Comparison of ENCODE assay signal across 14 cellular contexts in the genomic region with DNA sequence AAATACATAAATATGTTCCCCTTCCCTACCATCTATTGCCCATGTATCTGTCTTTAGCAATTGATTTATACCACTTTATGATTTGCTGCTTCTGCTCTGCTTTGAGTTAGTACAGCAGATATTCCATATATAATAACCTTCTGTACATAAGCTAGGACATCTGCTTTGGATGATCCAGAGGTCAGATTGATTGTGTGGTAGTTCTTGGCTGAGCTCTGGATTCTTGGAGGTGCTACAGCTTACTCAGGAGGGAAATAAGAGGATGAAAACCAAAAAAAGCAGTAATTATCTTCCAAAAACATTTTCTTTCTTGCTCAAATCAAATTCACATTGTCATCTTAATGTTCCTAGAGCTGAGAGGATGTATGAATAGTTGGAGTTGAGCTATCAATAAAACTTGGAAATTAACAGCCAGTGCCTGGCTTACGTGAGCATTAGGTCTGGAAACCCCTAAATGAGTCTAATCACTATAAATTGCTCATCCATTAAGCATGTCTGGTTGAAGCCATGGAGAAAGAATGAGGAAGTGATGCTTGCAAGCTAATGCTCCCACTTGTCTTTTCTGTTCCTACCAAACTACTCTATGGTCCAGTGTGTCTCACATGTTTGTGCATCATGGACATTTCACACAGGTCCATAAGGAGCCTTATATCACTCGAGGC. TPM values are rescaled to one million over a fixed set of nuclear protein-coding genes. Genes with fewer than 3 reads are reported as not detected.
A peak's percentile ranks its signal among the peaks of the same experiment; 100 is the strongest.
DNase-seq lines count a peak whose midpoint lies in the region; ATAC-seq and TF ChIP-seq lines count a peak whose summit lies in the region.
"Had no signal": no experiment of that assay in that cellular context is flagged by ENCODE, and none has a peak within 500 bp of the region (broad histone marks: within the 10 kb centered on the region; RNA-seq: fewer than 3 reads in every experiment).

No MANE protein-coding gene starts in this region.

- H3K4me3 ChIP-seq in CD4-positive, CD25-positive, alpha-beta regulatory T cell (ENCODE audit: low read depth, low read length), result no peak overlapping the region
- H3K4me3 ChIP-seq in IMR-90 (ENCODE audit: insufficient read depth, low read depth, low read length) (no peak overlapping the region), body of pancreas (no peak overlapping the region)
- H3K4me3 ChIP-seq: BLaER1 treated with 17β-estradiol and CSF1 and Interleukin-3, amounts not matched to agents 10 nM and 100 nM had no signal

- peak overlapping the region; percentile 59; the same call in 1 of the 2 replicates for H2BK20ac ChIP-seq in IMR-90 (ENCODE audit: low read depth, low read length)

- H3K27me3 Mint-ChIP-seq in CD4-positive, CD25-positive, alpha-beta regulatory T cell, result no peaks in the 10 kb centered on the region
- H3K27me3 Mint-ChIP-seq in nephron progenitor cell (ENCODE audit: low read depth, poor library complexity), result no peaks in the 10 kb centered on the region

- POLR2A ChIA-PET in IMR-90 (lab: Charles Lee; ENCODE audit: unreplicated experiment), result no interaction called here

- no peaks in the 10 kb centered on the region for H3K27me3 ChIP-seq in CD4-positive, CD25-positive, alpha-beta regulatory T cell (ENCODE audit: control insufficient read depth, insufficient read depth, low read length)
- H3K27me3 ChIP-seq in IMR-90 (ENCODE audit: control insufficient read depth, insufficient read depth, low read length), result no peaks in the 10 kb centered on the region
- H3K27me3 ChIP-seq in body of pancreas, result no peaks in the 10 kb centered on the region
- H3K27me3 ChIP-seq: BLaER1 treated with 17β-estradiol and CSF1 and Interleukin-3, amounts not matched to agents 10 nM and 100 nM had no signal

- H2AK5ac ChIP-seq in IMR-90 (ENCODE audit: low read depth, low read length), result no peak overlapping the region

- H3K9me3 ChIP-seq in CD4-positive, CD25-positive, alpha-beta regulatory T cell (ENCODE audit: control insufficient read depth in 2 of 2, low read length in 2 of 2), result no peaks in the 10 kb centered on the region
- H3K9me3 ChIP-seq in IMR-90 (ENCODE audit: control insufficient read depth, insufficient read depth, low read length) (no peaks in the 10 kb centered on the region), body of pancreas (no peaks in the 10 kb centered on the region)

- no TSS peak for BruUV-seq in IMR-90 (replicated peaks; lab: Mats Ljungman, UMichigan)

- TF ChIP-seq CTCF in IMR-90 (conservative IDR thresholded peaks at IDR 0.05; ENCODE audit: low read depth, low read length) (no peak), body of pancreas (IDR thresholded peaks at IDR 0.05) (no peak), nephron progenitor cell (IDR thresholded peaks at IDR 0.05) (no peak)

- H4K8ac ChIP-seq in IMR-90 (ENCODE audit: low read depth in 2 of 2, low read length in 2 of 2), result peak overlapping the region; percentile 10 to 87

- in situ Hi-C loops in IMR-90 (cut with MboI; ENCODE audit: low sequenced_read_pairs), result no loop called here

- no peaks in the 10 kb centered on the region for H3K36me3 Mint-ChIP-seq in CD4-positive, CD25-positive, alpha-beta regulatory T cell
- peaks cover 69% of the 10 kb centered on the region for H3K36me3 Mint-ChIP-seq in nephron progenitor cell (ENCODE audit: low read depth)

- no peak overlapping the region for H2AK9ac ChIP-seq in IMR-90 (replicated peaks; ENCODE audit: low read depth, low read length, poor library complexity)

- H3K27ac ChIP-seq in CD4-positive, CD25-positive, alpha-beta regulatory T cell (ENCODE audit: insufficient read depth, low read length, poor library complexity, severe bottlenecking), result no peak overlapping the region
- H3K27ac ChIP-seq in IMR-90 (ENCODE audit: insufficient read depth, low read length) (no peak overlapping the region), body of pancreas (peak overlapping the region in 2 of 4 donors; percentile 55 to 68)
- H3K27ac ChIP-seq: BLaER1 treated with 17β-estradiol and CSF1 and Interleukin-3, amounts not matched to agents 10 nM and 100 nM had no signal

- no peak for TF ChIP-seq RAD21 in IMR-90 (IDR thresholded peaks at IDR 0.05; ENCODE audit: low read length)

- H3K4me1 Mint-ChIP-seq in CD4-positive, CD25-positive, alpha-beta regulatory T cell, result peaks cover 0 to 5% (median 4%) of the 10 kb centered on the region in 4 donors
- no peaks in the 10 kb centered on the region for H3K4me1 Mint-ChIP-seq in nephron progenitor cell

- dilution Hi-C loops in IMR-90 (cut with HindIII; ENCODE audit: low sequenced_read_pairs, unreplicated experiment), result no loop called here

- no peaks in the 10 kb centered on the region for H3K4me1 ChIP-seq in CD4-positive, CD25-positive, alpha-beta regulatory T cell (ENCODE audit: control insufficient read depth, insufficient read depth, low read length, poor library complexity, severe bottlenecking)
- peaks cover 2% of the 10 kb centered on the region for H3K4me1 ChIP-seq in IMR-90 (ENCODE audit: control insufficient read depth, insufficient read depth, low read length)
- no peaks in the 10 kb centered on the region for H3K4me1 ChIP-seq in body of pancreas
- H3K4me1 ChIP-seq: BLaER1 treated with 17β-estradiol and CSF1 and Interleukin-3, amounts not matched to agents 10 nM and 100 nM had no signal

- H4K91ac ChIP-seq in IMR-90 (ENCODE audit: insufficient read depth, low read depth, low read length), result peak overlapping the region; percentile 44; the same call in 1 of the 2 replicates

- peak overlapping the region; percentile 41; the same call in 1 of the 2 replicates for H3K4me2 ChIP-seq in IMR-90 (ENCODE audit: low read depth, low read length)
- H3K4me2 ChIP-seq: BLaER1 treated with 17β-estradiol and CSF1 and Interleukin-3, amounts not matched to agents 10 nM and 100 nM had no signal

- CTCF ChIA-PET in IMR-90 (lab: Yijun Ruan, JAX), result interaction anchor here (0.8 kb wide), 1 partner anchor 20 kb away, joined by 3 read pairs; no protein-coding TSS in a partner anchor

- no peak for TF ChIP-seq POLR2A in IMR-90 (IDR thresholded peaks at IDR 0.05; ENCODE audit: low read depth, low read length)
- peak in 1 of 3 donors; percentile 13 for TF ChIP-seq POLR2A in body of pancreas (IDR thresholded peaks at IDR 0.05)

- peak overlapping the region; percentile 66 for H2AFZ ChIP-seq in IMR-90 (replicated peaks; ENCODE audit: low read length, poor library complexity)

- H3K18ac ChIP-seq in IMR-90 (ENCODE audit: low read depth, low read length), result peak overlapping the region; percentile 93; the same call in 1 of the 2 replicates

- H3K27ac Mint-ChIP-seq in CD4-positive, CD25-positive, alpha-beta regulatory T cell, result peak overlapping the region in 2 of 3 donors; percentile 1 to 30
- no peak overlapping the region for H3K27ac Mint-ChIP-seq in nephron progenitor cell

- H4K20me1 ChIP-seq in IMR-90 (ENCODE audit: insufficient read depth, low read length), result no peaks in the 10 kb centered on the region
- H4K20me1 ChIP-seq: BLaER1 treated with 17β-estradiol and CSF1 and Interleukin-3, amounts not matched to agents 10 nM and 100 nM had no signal

- H3K23ac ChIP-seq in IMR-90 (ENCODE audit: low read depth, low read length), result no peak overlapping the region; the same call in 1 of the 2 replicates

- no CpG with 5 or more reads among the region's 2 CpGs for WGBS in IMR-90 (ENCODE audit: extremely low coverage in 2 of 2, insufficient read length in 1 of 2), 2 experiments
- 62 to 71% methylated on average over 2 of the region's 2 CpGs for WGBS in body of pancreas, 2 donors

- H3K4me3 Mint-ChIP-seq in CD4-positive, CD25-positive, alpha-beta regulatory T cell, result no peak overlapping the region
- no peak overlapping the region for H3K4me3 Mint-ChIP-seq in nephron progenitor cell
- H3K4me3 Mint-ChIP-seq: activated T-cell treated with anti-CD3 and anti-CD28 coated beads, Interleukin-2, amount 50 U/mL, for 4 hours had no signal

- H2BK15ac ChIP-seq in IMR-90 (ENCODE audit: low read depth, low read length), result no peak overlapping the region; the same call in 2 of the 3 replicates

- H3K36me3 ChIP-seq in CD4-positive, CD25-positive, alpha-beta regulatory T cell (ENCODE audit: control insufficient read depth, insufficient read depth, low read length), result no peaks in the 10 kb centered on the region
- H3K36me3 ChIP-seq in IMR-90 (ENCODE audit: control insufficient read depth, insufficient read depth, low read length) (0 out of 2 replicates have a peak, but pooled peaks cover under 1% of the 10 kb centered on the region), body of pancreas (replicated peaks in 1 of 2; ENCODE audit: insufficient read depth in 1 of 2, low read depth in 2 of 2) (no peaks in the 10 kb centered on the region)

- ATAC-seq in CD4-positive, CD25-positive, alpha-beta regulatory T cell (ENCODE audit: low read depth in 2 of 2), result no peak
- ATAC-seq in IMR-90 (ENCODE audit: low read depth), result peak; percentile 94
- peak; percentile 83 for ATAC-seq in body of pancreas
- no peak for ATAC-seq in HG02870 (IDR thresholded peaks at IDR 0.05; ENCODE audit: unreplicated experiment)
- ATAC-seq: activated T-cell treated with anti-CD3 and anti-CD28 coated beads, Interleukin-2, amount 50 U/mL, for 4 hours; stimulated activated naive CD8-positive, alpha-beta T cell treated with anti-CD3 and anti-CD28 coated beads, Interleukin-15, Interleukin-2, amounts not matched to agents 100 U/mL and 50 U/mL, for 24 hours had no signal

- H3K79me1 ChIP-seq in IMR-90 (ENCODE audit: low read depth in 1 of 2, low read length in 2 of 2), result peaks cover 6 to 7% of the 10 kb centered on the region in 2 experiments; a peak in 2 of 4 replicates

- H3K9me3 Mint-ChIP-seq in CD4-positive, CD25-positive, alpha-beta regulatory T cell, result peaks cover 0 to 8% (median 0%) of the 10 kb centered on the region in 7 donors
- peaks cover 20% of the 10 kb centered on the region for H3K9me3 Mint-ChIP-seq in nephron progenitor cell

- H3K56ac ChIP-seq in IMR-90 (ENCODE audit: extremely low read depth, insufficient read depth, low read length), result no peak overlapping the region

- peak overlapping the region; percentile 54; the same call in 1 of the 2 replicates for H3K4ac ChIP-seq in IMR-90 (ENCODE audit: low read depth, low read length)

- intact Hi-C loops in IMR-90 (cut with micrococcal nuclease), result no loop called here
- intact Hi-C loops in body of pancreas (cut with DNase I), result no loop called here

- 0 out of 2 replicates have a peak, but pooled peaks cover 2% of the 10 kb centered on the region for H3K9me1 ChIP-seq in IMR-90 (ENCODE audit: insufficient read depth, low read length)

- H4K5ac ChIP-seq in IMR-90 (ENCODE audit: low read depth, low read length), result peak overlapping the region; percentile 92; the same call in 1 of the 2 replicates

- no peak overlapping the region for H3K9ac ChIP-seq in IMR-90 (ENCODE audit: low read depth, low read length)
- H3K9ac ChIP-seq: BLaER1 treated with 17β-estradiol and CSF1 and Interleukin-3, amounts not matched to agents 10 nM and 100 nM had no signal

- no peak for DNase-seq in CD4-positive, CD25-positive, alpha-beta regulatory T cell
- DNase-seq in IMR-90, result peak; percentile 85
- peak in 1 of 4 donors; percentile 2 for DNase-seq in body of pancreas
- DNase-seq in left kidney (ENCODE audit: low read depth, low spot score), result peak; percentile 2
- no peak for DNase-seq in HuH-7 (ENCODE audit: low spot score)
- DNase-seq in nephron progenitor cell, result no peak
- DNase-seq in retina, result no peak
- DNase-seq: activated T-cell treated with anti-CD3 and anti-CD28 coated beads, Interleukin-2, amount 50 U/mL, for 4 hours; Karpas-422; stimulated activated CD4-positive, alpha-beta T cell treated with anti-CD3 and anti-CD28 coated beads, Interleukin-4, amount 100 ng/mL, for 24 hours; stimulated activated naive CD8-positive, alpha-beta T cell treated with anti-CD3 and anti-CD28 coated beads, Interleukin-15, Interleukin-2, amounts not matched to agents 100 U/mL and 50 U/mL, for 24 hours had no signal

- peak overlapping the region; percentile 86 for H3K14ac ChIP-seq in IMR-90 (replicated peaks; ENCODE audit: low read depth, low read length)

- H2BK5ac ChIP-seq in IMR-90 (ENCODE audit: low read depth, low read length, poor library complexity, severe bottlenecking), result peak overlapping the region; percentile 82

- H2BK120ac ChIP-seq in IMR-90 (ENCODE audit: low read depth, low read length), result peak overlapping the region; percentile 49; the same call in 1 of the 2 replicates

RNA-seq across cellular contexts. Expression of a gene that starts 36.3 kb away (rescaled TPM):
- 15.2 TPM for total RNA-seq in CD4-positive, CD25-positive, alpha-beta regulatory T cell
- 10 to 100 TPM; 39.5 to 54.4 (median 44.9) TPM for polyA plus RNA-seq in CD4-positive, CD25-positive, alpha-beta regulatory T cell
- total RNA-seq in IMR-90 (2012; rRNA removed), result 10.3 and 13.1 TPM in 2 replicates
- polyA plus RNA-seq in IMR-90 (2012; rRNA removed), result 23.7 and 24.7 TPM in 2 replicates
- 25.2 and 26.0 TPM in 2 replicates for polyA plus RNA-seq in IMR-90 (2012; cell fraction: cytosol; rRNA removed)
- 23.8 and 28.1 TPM in 2 replicates for polyA plus RNA-seq in IMR-90 (2012; cell fraction: nucleus; rRNA removed; ENCODE audit: low replicate concordance)
- 10 to 100 TPM; 14.3 to 18.1 TPM for total RNA-seq in body of pancreas

RNA-seq across cellular contexts. Expression of a gene that starts 49.0 kb away (rescaled TPM):
- total RNA-seq in CD4-positive, CD25-positive, alpha-beta regulatory T cell, result not detected
- under 1 TPM in 3 of 4 donors, not detected in 1; 0.06 to 0.14 (median 0.07) TPM for polyA plus RNA-seq in CD4-positive, CD25-positive, alpha-beta regulatory T cell
- total RNA-seq in IMR-90 (2012; rRNA removed), result under 0.01 TPM in 1 of 2 replicates, not detected in the other
- 0.03 and 0.10 TPM in 2 replicates for polyA plus RNA-seq in IMR-90 (2012; rRNA removed)
- polyA plus RNA-seq in IMR-90 (2012; cell fraction: cytosol; rRNA removed), result 0.01 TPM in 1 of 2 replicates, not detected in the other
- 0.07 and 0.09 TPM in 2 replicates for polyA plus RNA-seq in IMR-90 (2012; cell fraction: nucleus; rRNA removed; ENCODE audit: low replicate concordance)
- not detected for total RNA-seq in body of pancreas
- total RNA-seq: activated T-cell treated with anti-CD3 and anti-CD28 coated beads, Interleukin-2, amount 50 U/mL, for 4 hours; mononuclear cell had no signal

Comparison
In these comparisons a context has a peak if more than half of its experiments do, and no peak if none do; other contexts are left out.
1. ATAC-seq: peak in IMR-90 (single experiment) and body of pancreas (single experiment); none in CD4-positive, CD25-positive, alpha-beta regulatory T cell (0 of 2) and HG02870 (single experiment).
2. DNase-seq: peak in IMR-90 (single experiment) and left kidney (single experiment); none in CD4-positive, CD25-positive, alpha-beta regulatory T cell (0 of 3), HuH-7 (single experiment), nephron progenitor cell (single experiment) and retina (single experiment).